In the genomic region with DNA sequence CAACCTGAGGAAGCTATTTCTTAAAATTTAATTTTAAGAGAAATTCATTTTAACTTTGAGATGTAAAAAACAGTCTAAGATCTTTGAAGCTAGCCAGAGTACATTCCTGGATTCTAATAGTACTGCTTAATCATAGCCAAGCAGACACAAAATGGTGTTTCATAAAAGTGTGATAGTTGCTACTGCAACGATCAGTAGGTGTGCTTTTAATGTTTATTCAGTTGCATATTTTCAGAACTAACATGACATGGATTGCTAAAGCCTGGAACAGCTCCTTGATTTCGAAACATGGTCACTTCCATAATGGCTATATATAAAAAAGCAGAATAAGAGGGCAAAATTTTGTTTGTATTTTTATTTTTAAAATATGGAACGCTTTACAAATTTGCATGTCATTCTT, we compare ENCODE assay signal across 11 cellular contexts. TPM values are rescaled to one million over a fixed set of nuclear protein-coding genes. Genes with fewer than 3 reads are reported as not detected.
A peak's percentile ranks its signal among the peaks of the same experiment; 100 is the strongest.
DNase-seq lines count a peak whose midpoint lies in the region; ATAC-seq and TF ChIP-seq lines count a peak whose summit lies in the region.
"Had no signal": no experiment of that assay in that cellular context is flagged by ENCODE, and none has a peak within 500 bp of the region (broad histone marks: within the 10 kb centered on the region; RNA-seq: fewer than 3 reads in every experiment).

No MANE protein-coding gene starts in this region.

- H3K36me3 ChIP-seq in CD4-positive, alpha-beta memory T cell (ENCODE audit: insufficient read depth, low read length), result no peaks in the 10 kb centered on the region
- H3K36me3 ChIP-seq in PC-9 (ENCODE audit: low read depth), result no peaks in the 10 kb centered on the region
- no peaks in the 10 kb centered on the region for H3K36me3 ChIP-seq in esophagus squamous epithelium

- H3F3A ChIP-seq in PC-9 (ENCODE audit: insufficient read depth, low read depth), result peaks cover 13% of the 10 kb centered on the region; the same call in 1 of the 2 replicates

- no peaks in the 10 kb centered on the region for H3K79me2 ChIP-seq in PC-9 (ENCODE audit: low read depth)

- H3K4me3 ChIP-seq in CD4-positive, alpha-beta memory T cell (ENCODE audit: low read length in 2 of 2), result no peak overlapping the region
- no peak overlapping the region for H3K4me3 ChIP-seq in PC-9
- H3K4me3 ChIP-seq in esophagus squamous epithelium, result no peak overlapping the region
- H3K4me3 ChIP-seq in dorsolateral prefrontal cortex, result peak overlapping the region in 4 of 59 donors; percentile 2 to 6 (median 5)

- peaks cover 36% of the 10 kb centered on the region for H3K4me1 ChIP-seq in CD4-positive, alpha-beta memory T cell (ENCODE audit: insufficient read depth, low read length)
- peaks cover 33% of the 10 kb centered on the region for H3K4me1 ChIP-seq in PC-9 (replicated peaks; ENCODE audit: insufficient read depth)
- H3K4me1 ChIP-seq in esophagus squamous epithelium, result peaks cover 0 to 24% (median 10%) of the 10 kb centered on the region in 3 donors

- H3K4me3 Mint-ChIP-seq in CD4-positive, alpha-beta memory T cell, result peak overlapping the region in 4 of 8 donors; percentile 14 to 74 (median 24)

- intact Hi-C loops in CD4-positive, alpha-beta memory T cell (cut with micrococcal nuclease), result loop anchor here (1.0 to 2.0 kb wide), 2 partner anchors 14 to 50 kb away; no protein-coding TSS in a partner anchor
- intact Hi-C loops in PC-9 (cut with micrococcal nuclease; ENCODE audit: unreplicated experiment) (loop anchor here (10.0 kb wide), 1 partner anchor 64 kb away; no protein-coding TSS in a partner anchor), esophagus squamous epithelium (cut with DNase I) (no loop called here), sciatic nerve (cut with DNase I) (no loop called here), dorsolateral prefrontal cortex (cut with DNase I) (loop anchor here in 1 of 2 donors (10.0 kb wide), 1 partner anchor 54 kb away; no protein-coding TSS in a partner anchor)

- TF ChIP-seq POLR2A in esophagus squamous epithelium (IDR thresholded peaks at IDR 0.05), result no peak

- no peaks in the 10 kb centered on the region for H3K27me3 Mint-ChIP-seq in CD4-positive, alpha-beta memory T cell

- TF ChIP-seq CTCF in PC-9 (conservative IDR thresholded peaks at IDR 0.05), result no peak
- no peak for TF ChIP-seq CTCF in esophagus squamous epithelium (IDR thresholded peaks at IDR 0.05)
- TF ChIP-seq CTCF in dorsolateral prefrontal cortex (IDR thresholded peaks at IDR 0.05 in 54 of 56, conservative IDR thresholded peaks at IDR 0.05 in 2 of 56; ENCODE audit: low read depth in 1 of 56, partially characterized antibody in 56 of 56), result no peak

- H3K9me2 ChIP-seq in PC-9 (ENCODE audit: insufficient read depth), result no peaks in the 10 kb centered on the region

- POLR2A ChIA-PET in CD4-positive, alpha-beta memory T cell (lab: Charles Lee; ENCODE audit: partially characterized antibody), result interaction anchor here (0.6 to 4.9 kb wide), 7 partner anchors 10 to 324 kb away, joined by 3 to 32 read pairs (median 7); partner anchors contain the start of gene CD164
- POLR2A ChIA-PET in PC-9 (lab: Charles Lee; ENCODE audit: unreplicated experiment), result interaction anchor here (0.6 kb wide), 1 partner anchor 31 kb away, joined by 3 read pairs; no protein-coding TSS in a partner anchor

- peak overlapping the region; percentile 52 for H3K27ac ChIP-seq in CD4-positive, alpha-beta memory T cell (ENCODE audit: low read depth, low read length)
- H3K27ac ChIP-seq in PC-9 (peak overlapping the region; percentile 41), esophagus squamous epithelium (peak overlapping the region in 3 of 4 donors; percentile 17 to 43 (median 36)), dorsolateral prefrontal cortex (peak overlapping the region in 21 of 59 donors; percentile 1 to 59 (median 33))
- H3K27ac ChIP-seq: RWPE1 had no signal

- H4K20me1 ChIP-seq in PC-9 (ENCODE audit: insufficient read depth), result no peaks in the 10 kb centered on the region

- no peak for DNase-seq in CD4-positive, alpha-beta memory T cell
- DNase-seq in PC-9, result peak in 1 of 2 experiments; percentile 78
- DNase-seq in esophagus squamous epithelium (lab: John Stamatoyannopoulos, UW), result no peak
- no peak for DNase-seq in sciatic nerve (ENCODE audit: low spot score)
- DNase-seq in putamen (ENCODE audit: low spot score), result no peak
- no peak for DNase-seq in dorsolateral prefrontal cortex
- no peak for DNase-seq in NCI-H2081 (lab: John Stamatoyannopoulos, UW)
- no peak for DNase-seq in hippocampal formation (lab: John Stamatoyannopoulos, UW)
- DNase-seq: activated CD4-positive, CD25-positive, alpha-beta regulatory T cell; activated effector memory CD4-positive, alpha-beta T cell treated with anti-CD3 and anti-CD28 coated beads, Interleukin-2, amount 50 U/mL, for 16 hours had no signal

- peak overlapping the region; percentile 37 for H3K4me2 ChIP-seq in PC-9

- BruUV-seq in PC-9 (replicated peaks; lab: Mats Ljungman, UMichigan), result no TSS peak

- H3K27me3 ChIP-seq in CD4-positive, alpha-beta memory T cell (ENCODE audit: insufficient read depth, low read length), result no peaks in the 10 kb centered on the region
- H3K27me3 ChIP-seq in PC-9 (ENCODE audit: insufficient read depth, low read depth) (no peaks in the 10 kb centered on the region), esophagus squamous epithelium (no peaks in the 10 kb centered on the region), dorsolateral prefrontal cortex (no peaks in the 10 kb centered on the region)

- WGBS in esophagus squamous epithelium, 2 donors, result 50 to 51% methylated on average over 3 of the region's 3 CpGs

- peaks cover 4 to 9% of the 10 kb centered on the region in 2 donors for H3K36me3 Mint-ChIP-seq in CD4-positive, alpha-beta memory T cell

- H2AFZ ChIP-seq in PC-9, result no peak overlapping the region

- CTCF ChIA-PET in CD4-positive, alpha-beta memory T cell (lab: Charles Lee; ENCODE audit: partially characterized antibody), result interaction anchor here (1.1 to 2.7 kb wide), 3 partner anchors 10 to 136 kb away, joined by 3 to 14 read pairs (median 4); no protein-coding TSS in a partner anchor
- CTCF ChIA-PET in PC-9 (lab: Charles Lee), result no interaction called here

- peaks cover 0 to 3% (median 0%) of the 10 kb centered on the region in 8 donors for H3K9me3 Mint-ChIP-seq in CD4-positive, alpha-beta memory T cell

- ATAC-seq in sciatic nerve, result peak; percentile 30

- H3K4me1 Mint-ChIP-seq in CD4-positive, alpha-beta memory T cell, result peaks cover 29 to 54% (median 37%) of the 10 kb centered on the region in 4 donors

- peak overlapping the region; percentile 71 to 95 (median 92) for H3K27ac Mint-ChIP-seq in CD4-positive, alpha-beta memory T cell

- no peaks in the 10 kb centered on the region for H3K9me3 ChIP-seq in CD4-positive, alpha-beta memory T cell (ENCODE audit: control insufficient read depth in 1 of 2, low read length in 2 of 2)
- no peaks in the 10 kb centered on the region for H3K9me3 ChIP-seq in PC-9 (ENCODE audit: insufficient read depth, low read depth)
- H3K9me3 ChIP-seq in esophagus squamous epithelium, result no peaks in the 10 kb centered on the region

RNA-seq across cellular contexts. Expression of gene SESN1, which starts 35.5 kb away (rescaled TPM):
- 10 to 100 TPM; 45.7 to 47.3 TPM for total RNA-seq in CD4-positive, alpha-beta memory T cell
- 10 to 100 TPM; 37.0 to 51.7 TPM for polyA plus RNA-seq in CD4-positive, alpha-beta memory T cell
- total RNA-seq in PC-9 (2021), result 6.1 and 6.5 TPM in 2 replicates
- total RNA-seq in esophagus squamous epithelium, result 10 to 100 TPM; 10.4 to 55.9 (median 21.7) TPM
- total RNA-seq in sciatic nerve, result 38.1 TPM
- total RNA-seq in dorsolateral prefrontal cortex, result 100 to 1,000 TPM in 2 of 120 experiments, 10 to 100 TPM in 118; 42.2 to 110 (median 71.4) TPM

RNA-seq across cellular contexts. Expression of gene CEP57L1, which starts 36.2 kb away (rescaled TPM):
- total RNA-seq in CD4-positive, alpha-beta memory T cell, result 1 to 10 TPM; 5.7 to 9.2 TPM
- 1 to 10 TPM; 6.3 to 7.4 TPM for polyA plus RNA-seq in CD4-positive, alpha-beta memory T cell
- 17.2 and 18.3 TPM in 2 replicates for total RNA-seq in PC-9 (2021)
- 1 to 10 TPM; 4.9 to 9.7 (median 7.4) TPM for total RNA-seq in esophagus squamous epithelium
- 20.8 TPM for total RNA-seq in sciatic nerve
- 10 to 100 TPM; 14.7 to 38.7 (median 24.8) TPM for total RNA-seq in dorsolateral prefrontal cortex

Comparison
In these comparisons a context has a peak if more than half of its experiments do, and no peak if none do; other contexts are left out.
1. intact Hi-C loops: an anchor here in CD4-positive, alpha-beta memory T cell (1.0 to 2.0 kb wide) and PC-9 (10.0 kb wide); none called in esophagus squamous epithelium and sciatic nerve.